2 cellular contexts compared by ENCODE assay signal in genomic region chr11:13667245-13667644, GRCh38.
TF ChIP-seq lines count a peak whose summit lies in the region.

No MANE protein-coding gene starts in this region.

TF ChIP-seq in SK-N-SH, 30 proteins besides CTCF, POLR2A, EP300 and RAD21 (continued from another document):
- TF ChIP-seq REST (IDR thresholded peaks at IDR 0.05; ENCODE audit: low read depth, low read length) (no peak), FOSL2 (IDR thresholded peaks at IDR 0.05; ENCODE audit: borderline replicate concordance, low read depth) (no peak), POLR2AphosphoS5 (IDR thresholded peaks at IDR 0.05; ENCODE audit: low read depth, low read length) (no peak), GABPA (IDR thresholded peaks at IDR 0.05; ENCODE audit: low read depth) (no peak), MXI1 (IDR thresholded peaks at IDR 0.05; ENCODE audit: low read depth, low read length) (no peak), JUND (IDR thresholded peaks at IDR 0.05) (no peak), RFX5 (IDR thresholded peaks at IDR 0.05; ENCODE audit: low read length) (no peak), FOXJ3 (CRISPR knock-in tag; IDR thresholded peaks at IDR 0.05) (no peak), MAX (IDR thresholded peaks at IDR 0.05; ENCODE audit: low read depth) (no peak), SIN3A (IDR thresholded peaks at IDR 0.05; ENCODE audit: borderline replicate concordance, low read depth, low read length) (no peak)

TF ChIP-seq in SK-N-SH treated with all-trans-retinoic acid at 6 μM for 48 hours, 23 proteins besides CTCF, POLR2A, EP300 and RAD21 (continued from another document):
- no peak for TF ChIP-seq ZFP3 (CRISPR knock-in tag; IDR thresholded peaks at IDR 0.05)
